14 cellular contexts compared by ENCODE assay signal in the genomic region with DNA sequence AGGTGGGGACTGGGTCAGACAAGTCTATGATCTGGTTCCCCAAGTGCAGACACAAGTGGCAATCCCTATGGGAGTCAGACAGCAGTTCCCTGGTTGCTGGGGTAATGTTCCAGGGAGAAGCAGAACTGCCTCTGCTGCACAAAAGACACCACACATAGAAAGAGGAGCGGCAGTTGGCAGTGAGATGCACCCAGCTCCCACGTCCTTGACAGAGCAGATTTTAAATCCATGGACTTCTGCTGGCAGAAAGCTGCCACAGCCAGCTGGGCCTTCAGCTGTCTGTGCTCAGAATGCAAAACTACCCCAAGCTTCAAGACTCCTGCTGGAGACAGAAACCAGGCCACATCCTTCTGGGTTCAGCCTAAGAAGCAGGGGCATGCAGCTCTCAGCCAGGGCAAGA.
DNase-seq lines count a peak whose midpoint lies in the region; ATAC-seq and TF ChIP-seq lines count a peak whose summit lies in the region.
"Had no signal": no experiment of that assay in that cellular context is flagged by ENCODE, and none has a peak within 500 bp of the region (broad histone marks: within the 10 kb centered on the region; RNA-seq: fewer than 3 reads in every experiment).

No MANE protein-coding gene starts in this region.

- ATAC-seq in lower lobe of right lung (no peak), HG03097 (IDR thresholded peaks at IDR 0.05; ENCODE audit: low FRiP score, unreplicated experiment) (no peak)
- ATAC-seq: GM23338 had no signal

- H3K9me2 ChIP-seq in hepatocyte (replicated peaks; ENCODE audit: insufficient read depth), result no peaks in the 10 kb centered on the region

- H3K4me1 ChIP-seq in lower lobe of right lung (no peaks in the 10 kb centered on the region), hepatocyte (ENCODE audit: insufficient read depth) (no peaks in the 10 kb centered on the region)
- H3K4me1 ChIP-seq: BLaER1 treated with 17β-estradiol and CSF1 and Interleukin-3, amounts not matched to agents 10 nM and 100 nM had no signal

- 57% methylated on average over 2 of the region's 2 CpGs for WGBS in hepatocyte (ENCODE audit: low lambda C conversion rate, missing lambda C conversion rate)

- no peaks in the 10 kb centered on the region for H3K79me2 ChIP-seq in hepatocyte

- H3K9me3 ChIP-seq in lower lobe of right lung (no peaks in the 10 kb centered on the region), hepatocyte (ENCODE audit: low read depth) (no peaks in the 10 kb centered on the region)

- H3K27ac ChIP-seq in dorsolateral prefrontal cortex (peak overlapping the region in 20 of 59 donors; percentile 3 to 63 (median 46)), lower lobe of right lung (no peak overlapping the region), hepatocyte (no peak overlapping the region)
- H3K27ac ChIP-seq: 22Rv1; BLaER1 treated with 17β-estradiol and CSF1 and Interleukin-3, amounts not matched to agents 10 nM and 100 nM had no signal

- no peaks in the 10 kb centered on the region for H4K20me1 ChIP-seq in hepatocyte (ENCODE audit: insufficient read depth, poor library complexity, severe bottlenecking)
- H4K20me1 ChIP-seq: BLaER1 treated with 17β-estradiol and CSF1 and Interleukin-3, amounts not matched to agents 10 nM and 100 nM had no signal

- H2AFZ ChIP-seq in hepatocyte, result no peak overlapping the region
- H2AFZ ChIP-seq: GM23338 had no signal

- intact Hi-C loops in dorsolateral prefrontal cortex (cut with DNase I), result no loop called here
- intact Hi-C loops in lower lobe of right lung (cut with DNase I), result no loop called here

- H3K27me3 ChIP-seq in dorsolateral prefrontal cortex (peaks cover 0 to 12% (median 0%) of the 10 kb centered on the region in 45 donors), lower lobe of right lung (ENCODE audit: low read depth) (no peaks in the 10 kb centered on the region), hepatocyte (no peaks in the 10 kb centered on the region)
- H3K27me3 ChIP-seq: BLaER1 treated with 17β-estradiol and CSF1 and Interleukin-3, amounts not matched to agents 10 nM and 100 nM had no signal

- no peak overlapping the region for H3K4me3 ChIP-seq in dorsolateral prefrontal cortex
- no peak overlapping the region for H3K4me3 ChIP-seq in lower lobe of right lung
- H3K4me3 ChIP-seq in hepatocyte, result no peak overlapping the region
- H3K4me3 ChIP-seq: BLaER1 treated with 17β-estradiol and CSF1 and Interleukin-3, amounts not matched to agents 10 nM and 100 nM; GM23338 had no signal

- H3K36me3 ChIP-seq in lower lobe of right lung, result no peaks in the 10 kb centered on the region
- no peaks in the 10 kb centered on the region for H3K36me3 ChIP-seq in hepatocyte (replicated peaks; ENCODE audit: insufficient read depth, low read depth)
- H3K36me3 ChIP-seq: BLaER1 treated with 17β-estradiol and CSF1 and Interleukin-3, amounts not matched to agents 10 nM and 100 nM had no signal

- DNase-seq in Ammon's horn (ENCODE audit: low spot score), result peak; percentile 80
- DNase-seq in dorsolateral prefrontal cortex, result peak in 9 of 10 donors; percentile 5 to 80 (median 58)
- DNase-seq in middle frontal gyrus (ENCODE audit: extremely low spot score, low spot score), result peak; percentile 36
- DNase-seq in putamen (ENCODE audit: low spot score), result peak; percentile 0
- DNase-seq in lower lobe of right lung, result no peak
- no peak for DNase-seq in hepatocyte (ENCODE audit: low spot score)
- no peak for DNase-seq in AML-193 (lab: John Stamatoyannopoulos, UW)
- DNase-seq: CD4-positive, alpha-beta T cell; DMS79; H7 had no signal

- TF ChIP-seq CTCF in dorsolateral prefrontal cortex (IDR thresholded peaks at IDR 0.05 in 54 of 56, conservative IDR thresholded peaks at IDR 0.05 in 2 of 56; ENCODE audit: low read depth in 1 of 56, partially characterized antibody in 56 of 56) (no peak), lower lobe of right lung (IDR thresholded peaks at IDR 0.05) (no peak), hepatocyte (IDR thresholded peaks at IDR 0.05; ENCODE audit: poor library complexity) (no peak)

- H3K4me2 ChIP-seq in hepatocyte, result no peak overlapping the region
- H3K4me2 ChIP-seq: BLaER1 treated with 17β-estradiol and CSF1 and Interleukin-3, amounts not matched to agents 10 nM and 100 nM; GM23338 had no signal

Comparison
In these comparisons a context has a peak if more than half of its experiments do, and no peak if none do; other contexts are left out.
1. DNase-seq: peak in Ammon's horn (single experiment), dorsolateral prefrontal cortex (9 of 10), middle frontal gyrus (single experiment) and putamen (single experiment); none in lower lobe of right lung (single experiment), hepatocyte (single experiment) and AML-193 (0 of 2).